17 cellular contexts compared by ENCODE assay signal in genomic region chr2:65608391-65608790, GRCh38.
"Had no signal": no experiment of that assay in that cellular context is flagged by ENCODE, and none has a peak within 500 bp of the region (broad histone marks: within the 10 kb centered on the region; RNA-seq: fewer than 3 reads in every experiment).

No MANE protein-coding gene starts in this region.

- H2AFZ ChIP-seq: parathyroid adenoma had no signal

- H3K4me3 ChIP-seq: gastrocnemius medialis, heart left ventricle, lower lobe of right lung, transverse colon had no signal

- DNase-seq: activated CD4-positive, alpha-beta memory T cell treated with anti-CD3 and anti-CD28 coated beads, Interleukin-2, amount 10 ng/mL, durations not matched to agents 7 days and 5 days; activated CD4-positive, alpha-beta T cell treated with anti-CD3 and anti-CD28 coated beads for 4 hours; activated gamma-delta T cell treated with Interleukin-2 at 50 U/mL for 16 hours; amygdala; cerebellar nuclear complex; effector memory CD8-positive, alpha-beta T cell; gastrocnemius medialis; heart left ventricle; immature natural killer cell; left cardiac atrium; lower lobe of right lung; midbrain; stimulated activated CD4-positive, alpha-beta T cell treated with anti-CD3 and anti-CD28 coated beads, Interleukin-12 subunit alpha, Interleukin-12 subunit beta, amount 100 ng/mL, for 4 hours; transverse colon had no signal

- H3K9ac ChIP-seq: parathyroid adenoma had no signal

- H3K27me3 ChIP-seq: gastrocnemius medialis, heart left ventricle, neutrophil had no signal

- H3K4me1 ChIP-seq: gastrocnemius medialis, lower lobe of right lung, parathyroid adenoma had no signal

- ATAC-seq: effector memory CD8-positive, alpha-beta T cell; gastrocnemius medialis; heart left ventricle; left cardiac atrium; lower lobe of right lung; stimulated activated effector memory CD8-positive, alpha-beta T cell treated with anti-CD3 and anti-CD28 coated beads, Interleukin-12 subunit alpha, Interleukin-12 subunit beta, amount 100 ng/mL, for 72 hours had no signal

- H3K36me3 ChIP-seq: gastrocnemius medialis, heart left ventricle, lower lobe of right lung, neutrophil, transverse colon had no signal

- H3K9me3 ChIP-seq: gastrocnemius medialis, heart left ventricle, lower lobe of right lung, neutrophil, transverse colon had no signal

- H3K27ac ChIP-seq: gastrocnemius medialis, heart left ventricle, lower lobe of right lung, neutrophil, parathyroid adenoma, transverse colon had no signal
